In genomic region chr4:85149656-85150055, GRCh38 we compare ENCODE assay signal across 1 cellular context.
TF ChIP-seq lines count a peak whose summit lies in the region.

No MANE protein-coding gene starts in this region.

TF ChIP-seq in IMR-90, 13 proteins besides CTCF, POLR2A, EP300 and RAD21 (continued from another document):
- TF ChIP-seq ELK1 (IDR thresholded peaks at IDR 0.05; ENCODE audit: borderline replicate concordance, low read depth, low read length) (no peak), RFX5 (IDR thresholded peaks at IDR 0.05; ENCODE audit: low read depth, low read length) (no peak), CHD1 (IDR thresholded peaks at IDR 0.05; ENCODE audit: low read depth, low read length) (no peak), MAZ (IDR thresholded peaks at IDR 0.05; ENCODE audit: borderline replicate concordance, low read depth, low read length) (no peak), SMC3 (IDR thresholded peaks at IDR 0.05; ENCODE audit: low read depth, low read length) (no peak)
